30 cellular contexts compared by ENCODE assay signal in genomic region chr14:90687680-90688079, GRCh38.
"Had no signal": no experiment of that assay in that cellular context is flagged by ENCODE, and none has a peak within 500 bp of the region (broad histone marks: within the 10 kb centered on the region; RNA-seq: fewer than 3 reads in every experiment).

No MANE protein-coding gene starts in this region.

- H3K27ac ChIP-seq: adrenal gland, body of pancreas, esophagus muscularis mucosa, foreskin keratinocyte, gastrocnemius medialis had no signal

- H3K36me3 Mint-ChIP-seq: activated naive CD4-positive, alpha-beta T cell treated with anti-CD3 and anti-CD28 coated beads, Interleukin-2, amount 50 U/mL, for 24 hours; activated naive CD8-positive, alpha-beta T cell treated with anti-CD3 and anti-CD28 coated beads for 36 hours had no signal

- H3K27me3 ChIP-seq: adrenal gland, body of pancreas, esophagus muscularis mucosa, foreskin keratinocyte, gastrocnemius medialis had no signal

- DNase-seq: activated CD4-positive, alpha-beta T cell treated with anti-CD3 and anti-CD28 coated beads for 4 hours; activated CD4-positive, alpha-beta T cell treated with anti-CD3 and anti-CD28 coated beads, Interleukin-2, amount 50 U/mL, for 1 hour; activated CD4-positive, alpha-beta T cell treated with anti-CD3 and anti-CD28 coated beads, Interleukin-2, amount 50 U/mL, for 48 hours; activated CD4-positive, CD25-positive, alpha-beta regulatory T cell; activated CD4-positive, CD25-positive, alpha-beta regulatory T cell treated with anti-CD3 and anti-CD28 coated beads, Interleukin-2, amount 50 U/mL, for 72 hours; activated CD8-positive, alpha-beta memory T cell treated with anti-CD3 and anti-CD28 coated beads for 24 hours; activated CD8-positive, alpha-beta T cell treated with anti-CD3 and anti-CD28 coated beads for 36 hours; activated effector memory CD4-positive, alpha-beta T cell treated with Interleukin-2 at 50 U/mL for 16 hours; activated gamma-delta T cell treated with Interleukin-2 at 50 U/mL for 16 hours; activated naive CD4-positive, alpha-beta T cell treated with Interleukin-2 at 50 U/mL for 16 hours; activated naive CD8-positive, alpha-beta T cell treated with anti-CD3 and anti-CD28 coated beads for 36 hours; activated naive CD8-positive, alpha-beta T cell treated with anti-CD3 and anti-CD28 coated beads, Interleukin-2, amount 50 U/mL, for 24 hours; activated T-cell treated with anti-CD3 and anti-CD28 coated beads, Interleukin-2, amount 50 U/mL, for 4 hours; adrenal gland; amygdala; aorta; body of pancreas; caudate nucleus; cortex of kidney; dermis blood vessel endothelial cell; effector CD4-positive, alpha-beta T cell; effector memory CD8-positive, alpha-beta T cell; erythroblast; foreskin keratinocyte; gastrocnemius medialis; glutamatergic neuron; T-helper 2 cell had no signal

- H3K27ac Mint-ChIP-seq: activated CD8-positive, alpha-beta T cell treated with anti-CD3 and anti-CD28 coated beads for 36 hours; activated naive CD4-positive, alpha-beta T cell treated with anti-CD3 and anti-CD28 coated beads, Interleukin-2, amount 50 U/mL, for 24 hours; activated naive CD8-positive, alpha-beta T cell treated with anti-CD3 and anti-CD28 coated beads for 36 hours; activated naive CD8-positive, alpha-beta T cell treated with anti-CD3 and anti-CD28 coated beads, Interleukin-2, amount 50 U/mL, for 24 hours; activated T-helper 17 cell treated with anti-CD3 and anti-CD28 coated beads, Interleukin-2, amount 50 U/mL, for 72 hours; effector memory CD8-positive, alpha-beta T cell had no signal

- H3K4me3 Mint-ChIP-seq: activated CD8-positive, alpha-beta T cell treated with anti-CD3 and anti-CD28 coated beads for 36 hours; activated naive CD4-positive, alpha-beta T cell treated with anti-CD3 and anti-CD28 coated beads, Interleukin-2, amount 50 U/mL, for 24 hours; activated naive CD8-positive, alpha-beta T cell treated with anti-CD3 and anti-CD28 coated beads for 36 hours; activated naive CD8-positive, alpha-beta T cell treated with anti-CD3 and anti-CD28 coated beads, Interleukin-2, amount 50 U/mL, for 24 hours; activated T-cell treated with anti-CD3 and anti-CD28 coated beads, Interleukin-2, amount 50 U/mL, for 4 hours; activated T-helper 17 cell treated with anti-CD3 and anti-CD28 coated beads, Interleukin-2, amount 50 U/mL, for 72 hours; effector memory CD8-positive, alpha-beta T cell had no signal

- H3K36me3 ChIP-seq: adrenal gland, gastrocnemius medialis had no signal

- ATAC-seq: activated CD8-positive, alpha-beta T cell treated with anti-CD3 and anti-CD28 coated beads for 36 hours; activated naive CD8-positive, alpha-beta T cell treated with anti-CD3 and anti-CD28 coated beads, Interleukin-2, amount 50 U/mL, for 24 hours; activated T-cell treated with anti-CD3 and anti-CD28 coated beads, Interleukin-2, amount 50 U/mL, for 4 hours; activated T-helper 17 cell treated with anti-CD3 and anti-CD28 coated beads, Interleukin-2, amount 50 U/mL, for 72 hours; body of pancreas; effector memory CD8-positive, alpha-beta T cell; foreskin keratinocyte; gastrocnemius medialis had no signal

- H3K9me3 Mint-ChIP-seq: activated CD8-positive, alpha-beta T cell treated with anti-CD3 and anti-CD28 coated beads for 36 hours; activated naive CD4-positive, alpha-beta T cell treated with anti-CD3 and anti-CD28 coated beads, Interleukin-2, amount 50 U/mL, for 24 hours; activated naive CD8-positive, alpha-beta T cell treated with anti-CD3 and anti-CD28 coated beads for 36 hours; activated naive CD8-positive, alpha-beta T cell treated with anti-CD3 and anti-CD28 coated beads, Interleukin-2, amount 50 U/mL, for 24 hours; activated T-cell treated with anti-CD3 and anti-CD28 coated beads, Interleukin-2, amount 50 U/mL, for 4 hours; activated T-helper 17 cell treated with anti-CD3 and anti-CD28 coated beads, Interleukin-2, amount 50 U/mL, for 72 hours; effector memory CD8-positive, alpha-beta T cell had no signal

- H3K4me3 ChIP-seq: adrenal gland, body of pancreas, esophagus muscularis mucosa, gastrocnemius medialis had no signal

- H3K4me1 Mint-ChIP-seq: activated naive CD4-positive, alpha-beta T cell treated with anti-CD3 and anti-CD28 coated beads, Interleukin-2, amount 50 U/mL, for 24 hours; activated naive CD8-positive, alpha-beta T cell treated with anti-CD3 and anti-CD28 coated beads, Interleukin-2, amount 50 U/mL, for 24 hours; activated T-helper 17 cell treated with anti-CD3 and anti-CD28 coated beads, Interleukin-2, amount 50 U/mL, for 72 hours had no signal

- H3K4me1 ChIP-seq: adrenal gland, body of pancreas, esophagus muscularis mucosa had no signal

- H3K27me3 Mint-ChIP-seq: activated CD8-positive, alpha-beta T cell treated with anti-CD3 and anti-CD28 coated beads for 36 hours; activated naive CD8-positive, alpha-beta T cell treated with anti-CD3 and anti-CD28 coated beads, Interleukin-2, amount 50 U/mL, for 24 hours; activated T-helper 17 cell treated with anti-CD3 and anti-CD28 coated beads, Interleukin-2, amount 50 U/mL, for 72 hours had no signal

- H3K9me3 ChIP-seq: adrenal gland, body of pancreas, esophagus muscularis mucosa, gastrocnemius medialis had no signal
